ENCODE assay signal across 32 cellular contexts in genomic region chr11:123091541-123091940, GRCh38. TPM values are rescaled to one million over a fixed set of nuclear protein-coding genes. Genes with fewer than 3 reads are reported as not detected.
DNase-seq lines count a peak whose midpoint lies in the region; ATAC-seq, FAIRE-seq and TF ChIP-seq lines count a peak whose summit lies in the region.
"Had no signal": no experiment of that assay in that cellular context is flagged by ENCODE, and none has a peak within 500 bp of the region (broad histone marks: within the 10 kb centered on the region; RNA-seq: fewer than 3 reads in every experiment).

No MANE protein-coding gene starts in this region.

- no peak overlapping the region for H2AFZ ChIP-seq in osteoblast (ENCODE audit: low read length)
- H2AFZ ChIP-seq: PC-9 had no signal

- H3K9me3 ChIP-seq in esophagus muscularis mucosa (no peaks in the 10 kb centered on the region), osteoblast (ENCODE audit: low read depth, low read length) (no peaks in the 10 kb centered on the region)
- H3K9me3 ChIP-seq: body of pancreas, ovary, upper lobe of right lung had no signal

- no peaks in the 10 kb centered on the region for H3K27me3 ChIP-seq in esophagus muscularis mucosa
- no peaks in the 10 kb centered on the region for H3K27me3 ChIP-seq in osteoblast (ENCODE audit: insufficient read depth, low read length)
- H3K27me3 ChIP-seq: body of pancreas, ovary, upper lobe of right lung had no signal

- no peak for ATAC-seq in GM18861 (IDR thresholded peaks at IDR 0.05; ENCODE audit: unreplicated experiment)
- no peak for ATAC-seq in HG03439 (IDR thresholded peaks at IDR 0.05; ENCODE audit: unreplicated experiment)
- ATAC-seq: activated CD8-positive, alpha-beta T cell treated with anti-CD3 and anti-CD28 coated beads, Interleukin-2, amount 10 ng/mL, durations not matched to agents 7 days and 5 days; body of pancreas; GM12878; HepG2; left ventricle myocardium superior; SK-N-SH treated with all-trans-retinoic acid at 6 μM for 48 hours; stimulated activated memory B cell treated with anti-CD40 and anti-IgM and Interleukin-4, amounts not matched to agents 10 μg/mL and 1 μg/mL and 100 μg/mL, for 72 hours; upper lobe of right lung had no signal

- H4K20me1 ChIP-seq in osteoblast (ENCODE audit: insufficient read depth, low read length), result peaks cover 8% of the 10 kb centered on the region

- DNase-seq in NCI-H2171 treated with DMSO at 0.1 percent for 48 hours (lab: John Stamatoyannopoulos, UW) (peak; percentile 51), NCI-H2171 (lab: John Stamatoyannopoulos, UW) (no peak), HTR-8/SVneo (ENCODE audit: insufficient read length, low spot score) (no peak), esophagus muscularis mucosa (ENCODE audit: extremely low spot score) (no peak), osteoblast (ENCODE audit: insufficient read length, low spot score, missing footprints) (peak; percentile 22), NCI-H146 (lab: John Stamatoyannopoulos, UW) (no peak)
- DNase-seq: activated CD8-positive, alpha-beta T cell treated with anti-CD3 and anti-CD28 coated beads, Interleukin-2, amount 10 ng/mL, durations not matched to agents 7 days and 5 days; activated naive CD4-positive, alpha-beta T cell treated with anti-CD3 and anti-CD28 coated beads, Interleukin-2, amount 50 U/mL, for 16 hours; body of pancreas; DMS153; left ventricle myocardium superior; midbrain; MM.1S; naive B cell; NCI-H1417; NCI-H2081 treated with DMSO at 0.1 percent for 48 hours; NCI-H345; NCI-H69; ovary; PC-9; Right ventricle myocardium superior; stimulated activated CD4-positive, alpha-beta T cell treated with anti-CD3 and anti-CD28 coated beads, Interleukin-15, amount 100 ng/mL, for 24 hours; substantia nigra; upper lobe of right lung had no signal

- intact Hi-C loops in esophagus muscularis mucosa (cut with DNase I), result no loop called here

- 69% methylated on average over 5 of the region's 5 CpGs for WGBS in esophagus muscularis mucosa

- H3K36me3 ChIP-seq in esophagus muscularis mucosa (peaks cover 0 to 16% (median 6%) of the 10 kb centered on the region in 4 donors), osteoblast (ENCODE audit: insufficient read depth, low read length) (peaks cover 54% of the 10 kb centered on the region)
- H3K36me3 ChIP-seq: ovary, upper lobe of right lung had no signal

- no peak for TF ChIP-seq POLR2A in esophagus muscularis mucosa (IDR thresholded peaks at IDR 0.05; ENCODE audit: low read depth)

- peaks cover 0 to 46% (median 31%) of the 10 kb centered on the region in 4 donors for H3K4me1 ChIP-seq in esophagus muscularis mucosa
- no peaks in the 10 kb centered on the region for H3K4me1 ChIP-seq in osteoblast (ENCODE audit: insufficient read depth, low read length)
- H3K4me1 ChIP-seq: body of pancreas, upper lobe of right lung had no signal

- no peak for TF ChIP-seq CTCF in esophagus muscularis mucosa (IDR thresholded peaks at IDR 0.05)
- TF ChIP-seq CTCF in osteoblast (IDR thresholded peaks at IDR 0.05; ENCODE audit: extremely low read depth, low read depth, low read length), result no peak

- H3K4me2 ChIP-seq in osteoblast (ENCODE audit: insufficient read depth, low read length), result no peak overlapping the region
- H3K4me2 ChIP-seq: PC-9 had no signal

- peak overlapping the region; percentile 32 to 47 (median 36) for H3K27ac ChIP-seq in esophagus muscularis mucosa (replicated peaks in 1 of 4)
- H3K27ac ChIP-seq in osteoblast (ENCODE audit: low read depth, low read length), result no peak overlapping the region
- H3K27ac ChIP-seq: body of pancreas, ovary, PC-9, upper lobe of right lung had no signal

- peak; percentile 28 for FAIRE-seq in HTR-8/SVneo (lab: Jason Lieb, UNC)
- FAIRE-seq: A204.1, GM12878, H54, HepG2 had no signal

- no peak for TF ChIP-seq EP300 in esophagus muscularis mucosa (IDR thresholded peaks at IDR 0.05)

- H3K4me3 ChIP-seq in esophagus muscularis mucosa, result no peak overlapping the region
- H3K4me3 ChIP-seq in osteoblast (ENCODE audit: insufficient read depth, low read length), result no peak overlapping the region
- H3K4me3 ChIP-seq: body of pancreas, GM12878, ovary, PC-9, upper lobe of right lung had no signal

- peaks cover 72% of the 10 kb centered on the region for H3K79me2 ChIP-seq in osteoblast (ENCODE audit: insufficient read depth, low read length)

RNA-seq across cellular contexts. Expression of gene HSPA8, which starts 29.6 kb away (rescaled TPM):
- total RNA-seq in esophagus muscularis mucosa (1,000 to 10,000 TPM in 3 of 4 donors, 100 to 1,000 TPM in 1; 982 to 1,379 (median 1,192) TPM), osteoblast (2,226 and 2,227 TPM in 2 replicates)

Comparison
In these comparisons a context has a peak if more than half of its experiments do, and no peak if none do; other contexts are left out.
1. DNase-seq: peak in NCI-H2171 treated with DMSO at 0.1 percent for 48 hours (single experiment) and osteoblast (single experiment); none in NCI-H2171 (single experiment), HTR-8/SVneo (single experiment), esophagus muscularis mucosa (single experiment) and NCI-H146 (single experiment).